ENCODE assay signal across 8 cellular contexts in genomic region chr9:83817011-83817355, GRCh38. TPM values are rescaled to one million over a fixed set of nuclear protein-coding genes. Genes with fewer than 3 reads are reported as not detected.
DNase-seq lines count a peak whose midpoint lies in the region; ATAC-seq, FAIRE-seq and TF ChIP-seq lines count a peak whose summit lies in the region.
"Not testable (repeated sequence)": the region's sequence is repeated elsewhere in the genome, so short reads cannot be mapped to it uniquely, and the experiment has no call there.

No MANE protein-coding gene starts in this region.

- TF ChIP-seq CTCF in DND-41 (IDR thresholded peaks at IDR 0.05; ENCODE audit: borderline replicate concordance, extremely low read depth, low read length, poor library complexity, severe bottlenecking); PC-9 (conservative IDR thresholded peaks at IDR 0.05); HepG2 (CRISPR knock-in tag; IDR thresholded peaks at IDR 0.05); retinal pigment epithelial cell (conservative IDR thresholded peaks at IDR 0.05; ENCODE audit: low read depth, low read length): not testable (repeated sequence)

- not testable (repeated sequence) for H3K27ac ChIP-seq in DND-41 (ENCODE audit: low read length); PC-9
- peak overlapping the region; percentile 61 for H3K27ac ChIP-seq in HepG2 (ENCODE audit: extremely low read length, insufficient read depth, low read length)
- peak overlapping the region; percentile 82 for H3K27ac ChIP-seq in substantia nigra (ENCODE audit: low read depth, low read length, poor library complexity, severe bottlenecking)

- DNase-seq in DND-41 (peak; percentile 27), substantia nigra (lab: John Stamatoyannopoulos, UW) (peak in 21 of 49 donors; percentile 4 to 74 (median 35))
- DNase-seq in PC-9; activated T-cell treated with anti-CD3 and anti-CD28 coated beads, Interleukin-2, amount 50 U/mL, for 72 hours; HepG2 (ENCODE audit: low spot score); retinal pigment epithelial cell (ENCODE audit: low read depth): not testable (repeated sequence)
- DNase-seq in effector memory CD8-positive, alpha-beta T cell, result peak in 2 of 3 experiments; percentile 0 to 24

- peak overlapping the region; percentile 71 for H3K4me2 ChIP-seq in DND-41 (ENCODE audit: insufficient read depth, low read length)
- peak overlapping the region; percentile 91 for H3K4me2 ChIP-seq in PC-9
- H3K4me2 ChIP-seq in HepG2 (ENCODE audit: low read depth, low read length), result peak overlapping the region; percentile 71

- peak overlapping the region; percentile 85 to 96 for H3K4me3 Mint-ChIP-seq in activated T-cell treated with anti-CD3 and anti-CD28 coated beads, Interleukin-2, amount 50 U/mL, for 72 hours
- peak overlapping the region; percentile 80 to 82 for H3K4me3 Mint-ChIP-seq in effector memory CD8-positive, alpha-beta T cell

- FAIRE-seq in HepG2 (lab: Jason Lieb, UNC), result not testable (repeated sequence)

- POLR2A ChIA-PET in PC-9 (lab: Charles Lee; ENCODE audit: unreplicated experiment); HepG2 (lab: Yijun Ruan, JAX): not testable (repeated sequence)

- H3K9me3 Mint-ChIP-seq in activated T-cell treated with anti-CD3 and anti-CD28 coated beads, Interleukin-2, amount 50 U/mL, for 72 hours; effector memory CD8-positive, alpha-beta T cell: not testable (repeated sequence)

- TF ChIP-seq EP300 in HepG2 (IDR thresholded peaks at IDR 0.05; ENCODE audit: low read depth in 2 of 2, low read length in 2 of 2); HepG2 (CRISPR knock-in tag; IDR thresholded peaks at IDR 0.05; ENCODE audit: borderline replicate concordance): not testable (repeated sequence)

- WGBS in HepG2 (ENCODE audit: low lambda C conversion rate), result under 1% methylated on average over 19 of the region's 38 CpGs

- H3K27me3 Mint-ChIP-seq in activated T-cell treated with anti-CD3 and anti-CD28 coated beads, Interleukin-2, amount 50 U/mL, for 72 hours (ENCODE audit: low read depth); effector memory CD8-positive, alpha-beta T cell: not testable (repeated sequence)

- H3K4me1 Mint-ChIP-seq in activated T-cell treated with anti-CD3 and anti-CD28 coated beads, Interleukin-2, amount 50 U/mL, for 72 hours (ENCODE audit: low read depth); effector memory CD8-positive, alpha-beta T cell (ENCODE audit: low read depth in 2 of 2): not testable (repeated sequence)

- H4K20me1 ChIP-seq in DND-41 (ENCODE audit: insufficient read depth, low read length); PC-9 (ENCODE audit: insufficient read depth); HepG2 (ENCODE audit: insufficient read depth, low read length): not testable (repeated sequence)

- BruUV-seq in PC-9 (replicated peaks; lab: Mats Ljungman, UMichigan); HepG2 (replicated peaks; lab: Mats Ljungman, UMichigan): not testable (repeated sequence)

- H3K36me3 ChIP-seq in DND-41 (ENCODE audit: insufficient read depth, low read length); PC-9 (ENCODE audit: low read depth); HepG2 (replicated peaks in 1 of 2; ENCODE audit: control insufficient read depth in 1 of 2, insufficient read depth in 2 of 2, low read length in 2 of 2): not testable (repeated sequence)

- peak overlapping the region; percentile 36 to 67; a peak in 3 of 4 replicates for H3K4me3 ChIP-seq in DND-41 (ENCODE audit: low read depth in 1 of 2, low read length in 2 of 2)
- H3K4me3 ChIP-seq in PC-9, result peak overlapping the region; percentile 58; the same call in 1 of the 2 replicates
- peak overlapping the region; percentile 62 to 75 (median 69); a peak in 5 of 6 replicates for H3K4me3 ChIP-seq in HepG2 (replicated peaks in 1 of 3; ENCODE audit: insufficient read depth in 1 of 3, low read depth in 2 of 3, low read length in 3 of 3)
- H3K4me3 ChIP-seq in retinal pigment epithelial cell (ENCODE audit: low read length), result peak overlapping the region; percentile 59

- not testable (repeated sequence) for TF ChIP-seq POLR2A in HepG2 (IDR thresholded peaks at IDR 0.05; ENCODE audit: insufficient read depth in 1 of 2, low read depth in 2 of 2, low read length in 2 of 2)

- intact Hi-C loops in PC-9 (cut with micrococcal nuclease; ENCODE audit: unreplicated experiment), result loop anchor here (10.0 kb wide), 1 partner anchor 112 kb away; the partner anchor contains the start of gene UBQLN1
- intact Hi-C loops in HepG2 (cut with micrococcal nuclease; ENCODE audit: unreplicated experiment), result not testable (repeated sequence)

- not testable (repeated sequence) for H3F3A ChIP-seq in PC-9 (ENCODE audit: insufficient read depth, low read depth)

- TF ChIP-seq RAD21 in HepG2 (CRISPR knock-in tag; IDR thresholded peaks at IDR 0.05), result not testable (repeated sequence)

- CTCF ChIA-PET in PC-9 (lab: Charles Lee); HepG2 (lab: Yijun Ruan, JAX; ENCODE audit: low intra/inter-chr PET ratio, low total read pairs): not testable (repeated sequence)

- H3K27me3 ChIP-seq in DND-41 (ENCODE audit: insufficient read depth, low read length, poor library complexity); PC-9 (ENCODE audit: insufficient read depth, low read depth); HepG2 (ENCODE audit: control insufficient read depth in 1 of 2, insufficient read depth in 2 of 2, low read length in 2 of 2): not testable (repeated sequence)

- not testable (repeated sequence) for H3K9me3 ChIP-seq in DND-41 (ENCODE audit: insufficient read depth, low read length, severe bottlenecking); PC-9 (ENCODE audit: insufficient read depth, low read depth); HepG2 (ENCODE audit: low read length)

- H3K9ac ChIP-seq in DND-41 (ENCODE audit: low read depth, low read length) (peak overlapping the region; percentile 66), HepG2 (ENCODE audit: insufficient read depth, low read depth, low read length) (peak overlapping the region; percentile 72)

- not testable (repeated sequence) for H3K9me2 ChIP-seq in PC-9 (ENCODE audit: insufficient read depth)

- not testable (repeated sequence) for H3K36me3 Mint-ChIP-seq in activated T-cell treated with anti-CD3 and anti-CD28 coated beads, Interleukin-2, amount 50 U/mL, for 72 hours (ENCODE audit: insufficient read depth in 2 of 2)
- H3K36me3 Mint-ChIP-seq in effector memory CD8-positive, alpha-beta T cell (ENCODE audit: insufficient read depth), result peaks cover 17% of the 10 kb centered on the region

- peak overlapping the region; percentile 96 for H3K27ac Mint-ChIP-seq in activated T-cell treated with anti-CD3 and anti-CD28 coated beads, Interleukin-2, amount 50 U/mL, for 72 hours
- peak overlapping the region; percentile 85 to 89 for H3K27ac Mint-ChIP-seq in effector memory CD8-positive, alpha-beta T cell

- not testable (repeated sequence) for H3K4me1 ChIP-seq in DND-41 (ENCODE audit: insufficient read depth, low read length); HepG2 (ENCODE audit: insufficient read depth, low read length)
- H3K4me1 ChIP-seq in PC-9 (replicated peaks; ENCODE audit: insufficient read depth), result peaks cover 11% of the 10 kb centered on the region

- H2AFZ ChIP-seq in DND-41 (ENCODE audit: low read depth, low read length), result peak overlapping the region; percentile 72
- H2AFZ ChIP-seq in PC-9, result peak overlapping the region; percentile 87; the same call in 1 of the 2 replicates
- not testable (repeated sequence) for H2AFZ ChIP-seq in HepG2 (ENCODE audit: low read length)

- H3K79me2 ChIP-seq in DND-41 (ENCODE audit: insufficient read depth, low read length); PC-9 (ENCODE audit: low read depth); HepG2 (ENCODE audit: insufficient read depth, low read length): not testable (repeated sequence)

- in situ Hi-C loops in HepG2 (cut with HindIII; ENCODE audit: extremely low pct_ligation_motif_present, low pct_unique_long_range_greater_than_20kb), result not testable (repeated sequence)

- ATAC-seq in DND-41 (ENCODE audit: insufficient read depth, low read depth), result peak; percentile 37
- peak; percentile 8 for ATAC-seq in HG03159 (IDR thresholded peaks at IDR 0.05; ENCODE audit: unreplicated experiment)
- not testable (repeated sequence) for ATAC-seq in activated T-cell treated with anti-CD3 and anti-CD28 coated beads, Interleukin-2, amount 50 U/mL, for 72 hours (replicated peaks in 1 of 2); HepG2
- peak; percentile 2 for ATAC-seq in effector memory CD8-positive, alpha-beta T cell (replicated peaks)

RNA-seq across cellular contexts. Expression of gene GKAP1, which starts 0.6 kb away (rescaled TPM):
- total RNA-seq in PC-9 (2021) (4.6 and 4.8 TPM in 2 replicates), HepG2 (2016; rRNA removed; fragmentation: Illumina TruSeq; extraction: Trizol) (5.8 and 6.1 TPM in 2 replicates)
- total RNA-seq in activated T-cell treated with anti-CD3 and anti-CD28 coated beads, Interleukin-2, amount 50 U/mL, for 72 hours, result 10 to 100 TPM; 12.2 to 14.0 TPM
- 11.8 and 12.3 TPM in 2 replicates for total RNA-seq in HepG2 (2016; cell fraction: cytosol; rRNA removed; fragmentation: Illumina TruSeq; extraction: Trizol; ENCODE audit: low read depth)
- 5.2 and 5.4 TPM in 2 replicates for total RNA-seq in HepG2 (2016; cell fraction: insoluble cytoplasmic fraction; rRNA removed; fragmentation: Illumina TruSeq; extraction: Trizol)
- 6.2 and 7.9 TPM in 2 replicates for total RNA-seq in HepG2 (2016; cell fraction: membrane; rRNA removed; fragmentation: Illumina TruSeq; extraction: Trizol)
- total RNA-seq in HepG2 (2016; cell fraction: nucleus; rRNA removed; fragmentation: Illumina TruSeq; extraction: Trizol), result 7.4 and 7.8 TPM in 2 replicates
- 3.8 and 5.6 TPM in 2 replicates for polyA plus RNA-seq in HepG2 (2011; rRNA removed)
- 1.4 and 2.3 TPM in 2 replicates for polyA plus RNA-seq in HepG2 (2011; cell fraction: cytosol; rRNA removed)
- polyA plus RNA-seq in HepG2 (2011; cell fraction: nucleus; rRNA removed), result 1.6 and 3.2 TPM in 2 replicates
- polyA plus RNA-seq in HepG2 (2012), result 6.7 and 10.3 TPM in 2 replicates
- 2.9 and 3.4 TPM in 2 replicates for polyA plus RNA-seq in HepG2 (2016; cell fraction: cytosol; fragmentation: Illumina TruSeq; extraction: Trizol; ENCODE audit: low read depth)
- 7.3 and 7.7 TPM in 2 replicates for polyA plus RNA-seq in HepG2 (2016; cell fraction: insoluble cytoplasmic fraction; fragmentation: Illumina TruSeq; extraction: Trizol; ENCODE audit: low read depth)
- 3.4 and 4.2 TPM in 2 replicates for polyA plus RNA-seq in HepG2 (2016; cell fraction: membrane; fragmentation: Illumina TruSeq; extraction: Trizol; ENCODE audit: low read depth)
- polyA plus RNA-seq in HepG2 (2016; cell fraction: nucleus; fragmentation: Illumina TruSeq; extraction: Trizol; ENCODE audit: insufficient read depth, low read depth), result 10.2 and 13.4 TPM in 2 replicates
- polyA minus RNA-seq in HepG2 (2011; rRNA and poly(A)+ RNA removed; ENCODE audit: low replicate concordance), result 1.1 TPM in 1 of 2 replicates, not detected in the other
- 2.0 and 2.1 TPM in 2 replicates for polyA minus RNA-seq in HepG2 (2011; cell fraction: cytosol; rRNA and poly(A)+ RNA removed)
- polyA minus RNA-seq in HepG2 (2011; cell fraction: nucleus; rRNA and poly(A)+ RNA removed), result 6.8 and 8.1 TPM in 2 replicates
